ENCODE assay signal across 24 cellular contexts in genomic region chr7:92115821-92116220, GRCh38.
"Had no signal": no experiment of that assay in that cellular context is flagged by ENCODE, and none has a peak within 500 bp of the region (broad histone marks: within the 10 kb centered on the region; RNA-seq: fewer than 3 reads in every experiment).

No MANE protein-coding gene starts in this region.

- DNase-seq: activated CD4-positive, alpha-beta T cell treated with anti-CD3 and anti-CD28 coated beads for 36 hours; activated CD4-positive, CD25-positive, alpha-beta regulatory T cell; activated gamma-delta T cell; activated naive CD4-positive, alpha-beta T cell treated with anti-CD3 and anti-CD28 coated beads, Interleukin-2, amount 10 ng/mL, durations not matched to agents 7 days and 5 days; activated naive CD8-positive, alpha-beta T cell treated with anti-CD3 and anti-CD28 coated beads, Interleukin-2, amount 10 ng/mL, durations not matched to agents 7 days and 5 days; head of caudate nucleus; hippocampal formation; left cardiac atrium; mammary epithelial cell; naive B cell; nucleus accumbens; right cardiac atrium; stimulated activated CD4-positive, alpha-beta T cell treated with anti-CD3 and anti-CD28 coated beads, Interleukin-15, amount 100 ng/mL, for 24 hours; stimulated activated naive CD8-positive, alpha-beta T cell treated with anti-CD3 and anti-CD28 coated beads, Interleukin-15, Interleukin-2, amounts not matched to agents 100 U/mL and 50 U/mL, for 24 hours; testis; transverse colon had no signal

- H3K9me3 ChIP-seq: gastroesophageal sphincter, testis, transverse colon had no signal

- H3K9me3 Mint-ChIP-seq: activated naive CD4-positive, alpha-beta T cell treated with anti-CD3 and anti-CD28 coated beads, Interleukin-2, amount 10 ng/mL, durations not matched to agents 7 days and 5 days; neural crest cell; T-helper 2 cell treated with Interferon-gamma antibody and Interleukin-4, amounts not matched to agents 5 μg/mL and 100 μg/mL, for 36 hours had no signal

- H3K27ac ChIP-seq: ascending aorta, cardiac muscle cell, gastroesophageal sphincter, parathyroid adenoma, testis, transverse colon had no signal

- H3K27me3 Mint-ChIP-seq: activated CD4-positive, alpha-beta T cell treated with anti-CD3 and anti-CD28 coated beads for 36 hours; activated naive CD4-positive, alpha-beta T cell treated with anti-CD3 and anti-CD28 coated beads, Interleukin-2, amount 10 ng/mL, durations not matched to agents 7 days and 5 days; activated naive CD8-positive, alpha-beta T cell treated with anti-CD3 and anti-CD28 coated beads, Interleukin-2, amount 10 ng/mL, durations not matched to agents 7 days and 5 days; brain; naive B cell had no signal

- ATAC-seq: activated CD4-positive, alpha-beta T cell treated with anti-CD3 and anti-CD28 coated beads for 36 hours; gastroesophageal sphincter; left cardiac atrium; right cardiac atrium; stimulated activated naive CD8-positive, alpha-beta T cell treated with anti-CD3 and anti-CD28 coated beads, Interleukin-15, Interleukin-2, amounts not matched to agents 100 U/mL and 50 U/mL, for 24 hours had no signal

- H3K27ac Mint-ChIP-seq: activated CD4-positive, alpha-beta T cell treated with anti-CD3 and anti-CD28 coated beads for 36 hours; activated naive CD4-positive, alpha-beta T cell treated with anti-CD3 and anti-CD28 coated beads, Interleukin-2, amount 10 ng/mL, durations not matched to agents 7 days and 5 days; activated naive CD8-positive, alpha-beta T cell treated with anti-CD3 and anti-CD28 coated beads, Interleukin-2, amount 10 ng/mL, durations not matched to agents 7 days and 5 days; mesothelial cell of epicardium; T-helper 2 cell treated with Interferon-gamma antibody and Interleukin-4, amounts not matched to agents 5 μg/mL and 100 μg/mL, for 36 hours had no signal

- H3K27me3 ChIP-seq: ascending aorta, cardiac muscle cell, gastroesophageal sphincter, testis, transverse colon had no signal

- H3K4me1 ChIP-seq: ascending aorta, parathyroid adenoma, transverse colon had no signal

- H3K4me3 ChIP-seq: ascending aorta, cardiac muscle cell, gastroesophageal sphincter, testis, transverse colon had no signal

- H3K4me1 Mint-ChIP-seq: activated CD4-positive, alpha-beta T cell treated with anti-CD3 and anti-CD28 coated beads for 36 hours; mesothelial cell of epicardium had no signal

- H3K4me3 Mint-ChIP-seq: activated CD4-positive, alpha-beta T cell treated with anti-CD3 and anti-CD28 coated beads for 36 hours; activated naive CD4-positive, alpha-beta T cell treated with anti-CD3 and anti-CD28 coated beads, Interleukin-2, amount 10 ng/mL, durations not matched to agents 7 days and 5 days; activated naive CD8-positive, alpha-beta T cell treated with anti-CD3 and anti-CD28 coated beads, Interleukin-2, amount 10 ng/mL, durations not matched to agents 7 days and 5 days; brain; mesothelial cell of epicardium; naive B cell; neural crest cell; T-helper 2 cell treated with Interferon-gamma antibody and Interleukin-4, amounts not matched to agents 5 μg/mL and 100 μg/mL, for 36 hours had no signal
